10 cellular contexts compared by ENCODE assay signal in the genomic region with DNA sequence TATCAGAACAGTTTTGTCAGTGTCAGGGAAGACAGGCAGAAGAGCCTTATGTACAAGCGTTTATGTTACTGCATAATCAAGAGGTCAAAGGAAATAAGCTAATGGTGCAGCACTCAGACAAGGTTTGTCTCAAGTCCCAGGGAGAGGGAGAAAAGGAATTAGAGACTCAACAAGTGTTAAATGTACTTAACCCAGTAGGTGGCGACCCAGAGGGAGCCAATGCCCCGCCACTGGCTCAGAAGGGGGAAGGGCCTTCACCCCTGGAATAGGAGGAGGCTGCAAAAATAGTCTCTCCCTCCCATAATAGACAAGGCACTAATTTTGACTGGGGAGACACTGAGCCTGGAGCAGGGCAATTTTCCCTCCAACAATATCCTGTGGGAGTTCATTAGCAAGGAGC. TPM values are rescaled to one million over a fixed set of nuclear protein-coding genes. Genes with fewer than 3 reads are reported as not detected.
DNase-seq lines count a peak whose midpoint lies in the region; ATAC-seq, FAIRE-seq and TF ChIP-seq lines count a peak whose summit lies in the region.
"Had no signal": no experiment of that assay in that cellular context is flagged by ENCODE, and none has a peak within 500 bp of the region (broad histone marks: within the 10 kb centered on the region; RNA-seq: fewer than 3 reads in every experiment).

No MANE protein-coding gene starts in this region.

- TF ChIP-seq CTCF in DOHH2 (IDR thresholded peaks at IDR 0.05; ENCODE audit: low read depth, low read length, poor library complexity, severe bottlenecking) (peak; percentile 48), HCT116 (IDR thresholded peaks at IDR 0.05 in 2 of 3, conservative IDR thresholded peaks at IDR 0.05 in 1 of 3; ENCODE audit: borderline replicate concordance in 1 of 3, insufficient read depth in 1 of 3, low read depth in 2 of 3, low read length in 2 of 3) (peak; percentile 20 to 58 (median 58); a peak in 4 of 6 replicates), Panc1 (IDR thresholded peaks at IDR 0.05) (peak; percentile 40), kidney (IDR thresholded peaks at IDR 0.05; ENCODE audit: borderline replicate concordance, extremely low read depth, insufficient read depth) (peak; percentile 5)

- no peak for TF ChIP-seq RAD21 in HCT116 (IDR thresholded peaks at IDR 0.05; ENCODE audit: low read depth)

- in situ Hi-C loops in Panc1 (cut with HindIII; ENCODE audit: low pct_unique_long_range_greater_than_20kb, low sequenced_read_pairs) = no loop called here

- H3K27me3 ChIP-seq in DOHH2 (ENCODE audit: control insufficient read depth, low read length) = no peaks in the 10 kb centered on the region
- H3K27me3 ChIP-seq in HCT116 (ENCODE audit: insufficient read depth, low read length) = no peaks in the 10 kb centered on the region
- no peaks in the 10 kb centered on the region for H3K27me3 ChIP-seq in Panc1 (ENCODE audit: control insufficient read depth, insufficient read depth, low read length)

- POLR2A ChIA-PET in HCT116 (lab: Charles Lee) (no interaction called here), Panc1 (lab: Charles Lee) (no interaction called here)

- H3K4me3 ChIP-seq in DOHH2 (ENCODE audit: low read length) (no peak overlapping the region), HCT116 (replicated peaks in 1 of 2; ENCODE audit: low read depth in 1 of 2, low read length in 2 of 2) (no peak overlapping the region), Panc1 (ENCODE audit: low read depth in 2 of 2, low read length in 2 of 2) (no peak overlapping the region), kidney (ENCODE audit: low read length in 2 of 2) (no peak overlapping the region)

- ATAC-seq in HCT116 = peak; percentile 88
- ATAC-seq in Panc1 = no peak
- no peak for ATAC-seq in Right ventricle myocardium inferior
- ATAC-seq in HG02571 (IDR thresholded peaks at IDR 0.05; ENCODE audit: unreplicated experiment) = no peak
- ATAC-seq in HG02884 (IDR thresholded peaks at IDR 0.05; ENCODE audit: unreplicated experiment) = no peak

- no peaks in the 10 kb centered on the region for H3F3A ChIP-seq in DOHH2 (ENCODE audit: control insufficient read depth, insufficient read depth)

- H3K4me1 ChIP-seq in DOHH2 (ENCODE audit: control insufficient read depth, low read length) = no peaks in the 10 kb centered on the region
- no peaks in the 10 kb centered on the region for H3K4me1 ChIP-seq in HCT116 (ENCODE audit: control insufficient read depth in 1 of 2, insufficient read depth in 2 of 2, low read length in 2 of 2)
- H3K4me1 ChIP-seq in Panc1 (ENCODE audit: control insufficient read depth, insufficient read depth, low read length) = no peaks in the 10 kb centered on the region
- no peaks in the 10 kb centered on the region for H3K4me1 ChIP-seq in kidney (ENCODE audit: control insufficient read depth in 1 of 2, insufficient read depth in 1 of 2, low read depth in 1 of 2, low read length in 2 of 2)

- H3K9me3 ChIP-seq in DOHH2 (ENCODE audit: control insufficient read depth, insufficient read depth, low read length) (no peaks in the 10 kb centered on the region), HCT116 (ENCODE audit: control insufficient read depth in 1 of 2, insufficient read depth in 1 of 2, low read depth in 1 of 2, low read length in 2 of 2) (no peaks in the 10 kb centered on the region), Panc1 (ENCODE audit: control insufficient read depth, insufficient read depth, low read depth, low read length) (no peaks in the 10 kb centered on the region), kidney (ENCODE audit: control insufficient read depth in 1 of 2, low read length in 2 of 2) (no peaks in the 10 kb centered on the region)

- H3K4me2 ChIP-seq in DOHH2 (ENCODE audit: low read length) (no peak overlapping the region), HCT116 (ENCODE audit: low read length) (peak overlapping the region; percentile 16; the same call in 1 of the 2 replicates)

- DNase-seq in HCT116 (ENCODE audit: low read depth, low spot score) (no peak), Panc1 (ENCODE audit: low read depth, low spot score) (no peak), kidney (no peak), RCC 7860 (ENCODE audit: low spot score) (no peak), Right ventricle myocardium inferior (ENCODE audit: missing footprints) (no peak)
- DNase-seq: NCI-H1092 had no signal

- H3K9me2 ChIP-seq in DOHH2 (replicated peaks; ENCODE audit: control insufficient read depth, low read length) (no peaks in the 10 kb centered on the region), HCT116 (ENCODE audit: insufficient read depth) (no peaks in the 10 kb centered on the region)

- no peak overlapping the region for H3K27ac ChIP-seq in DOHH2 (ENCODE audit: low read depth, low read length)
- H3K27ac ChIP-seq in HCT116 (ENCODE audit: low read depth, low read length) = no peak overlapping the region
- H3K27ac ChIP-seq in Panc1 (ENCODE audit: low read length) = no peak overlapping the region
- no peak overlapping the region for H3K27ac ChIP-seq in kidney (ENCODE audit: low read depth in 2 of 2, low read length in 2 of 2)

- H3K9ac ChIP-seq in HCT116 (ENCODE audit: low read length) (no peak overlapping the region), kidney (ENCODE audit: low read length in 2 of 2) (no peak overlapping the region)

- H4K20me1 ChIP-seq in DOHH2 (ENCODE audit: control insufficient read depth, insufficient read depth, low read depth, low read length) (no peaks in the 10 kb centered on the region), HCT116 (ENCODE audit: insufficient read depth) (no peaks in the 10 kb centered on the region)

- H3K36me3 ChIP-seq in DOHH2 (ENCODE audit: control insufficient read depth, low read length) (no peaks in the 10 kb centered on the region), HCT116 (ENCODE audit: control insufficient read depth in 1 of 2, insufficient read depth in 2 of 2, low read length in 2 of 2) (no peaks in the 10 kb centered on the region), Panc1 (ENCODE audit: control insufficient read depth, insufficient read depth, low read length) (no peaks in the 10 kb centered on the region), kidney (ENCODE audit: control insufficient read depth in 1 of 2, insufficient read depth in 2 of 2, low read length in 2 of 2) (no peaks in the 10 kb centered on the region)

- peak overlapping the region; percentile 78 for H2AFZ ChIP-seq in HCT116 (ENCODE audit: low read depth, low read length, poor library complexity, severe bottlenecking)

- H3K79me2 ChIP-seq in DOHH2 (ENCODE audit: control insufficient read depth, low read length) = no peaks in the 10 kb centered on the region
- no peaks in the 10 kb centered on the region for H3K79me2 ChIP-seq in HCT116 (ENCODE audit: insufficient read depth, low read length)

- RAD21 ChIA-PET in HCT116 (lab: Charles Lee; ENCODE audit: low non-redundant PET in 1 of 2, low total read pairs in 2 of 2, uncharacterized antibody in 2 of 2, unreplicated experiment in 2 of 2) = no interaction called here

- CTCF ChIA-PET in HCT116 (lab: Charles Lee) = interaction anchor here (1.0 kb wide), 2 partner anchors 12 to 14 kb away, joined by 3 read pairs; partner anchors contain the start of gene PAPSS1
- CTCF ChIA-PET in Panc1 (lab: Charles Lee) = no interaction called here

- BruUV-seq in HCT116 (replicated peaks; lab: Mats Ljungman, UMichigan) = no TSS peak
- no TSS peak for BruUV-seq in Panc1 (replicated peaks; lab: Mats Ljungman, UMichigan)

- no peak for TF ChIP-seq POLR2A in HCT116 (IDR thresholded peaks at IDR 0.05; ENCODE audit: borderline replicate concordance, extremely low read depth, insufficient read depth, insufficient read length)

- intact Hi-C loops in HCT116 (cut with micrococcal nuclease) = no loop called here
- intact Hi-C loops in Panc1 (cut with micrococcal nuclease; ENCODE audit: unreplicated experiment) = no loop called here
- intact Hi-C loops in kidney (cut with DNase I) = no loop called here
- intact Hi-C loops in Right ventricle myocardium inferior (cut with DNase I) = no loop called here

- FAIRE-seq in kidney (lab: Jason Lieb, UNC) = no peak
- no peak for FAIRE-seq in RCC 7860 (lab: Jason Lieb, UNC)
- FAIRE-seq: colon had no signal

TF ChIP-seq in HCT116, 20 proteins besides CTCF, POLR2A, EP300 and RAD21:
- TF ChIP-seq CEBPB (IDR thresholded peaks at IDR 0.05; ENCODE audit: low read depth) (no peak), ZBTB33 (IDR thresholded peaks at IDR 0.05; ENCODE audit: extremely low read depth, insufficient replicate concordance, low read length) (no peak), POLR2AphosphoS5 (IDR thresholded peaks at IDR 0.05; ENCODE audit: low read depth, low read length) (no peak), ELF1 (IDR thresholded peaks at IDR 0.05; ENCODE audit: borderline replicate concordance, low read depth) (no peak), CBX3 (IDR thresholded peaks at IDR 0.05; ENCODE audit: low read depth) (no peak), SRF (IDR thresholded peaks at IDR 0.05; ENCODE audit: low read depth) (no peak), FOSL1 (IDR thresholded peaks at IDR 0.05; ENCODE audit: low read depth) (no peak), EZH2phosphoT487 (IDR thresholded peaks at IDR 0.05; ENCODE audit: borderline replicate concordance) (no peak), YY1 (IDR thresholded peaks at IDR 0.05; ENCODE audit: extremely low read depth, insufficient replicate concordance, low read depth, low read length) (no peak)
- TF ChIP-seq, protein P1, sequence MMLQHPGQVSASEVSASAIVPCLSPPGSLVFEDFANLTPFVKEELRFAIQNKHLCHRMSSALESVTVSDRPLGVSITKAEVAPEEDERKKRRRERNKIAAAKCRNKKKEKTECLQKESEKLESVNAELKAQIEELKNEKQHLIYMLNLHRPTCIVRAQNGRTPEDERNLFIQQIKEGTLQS (IDR thresholded peaks at IDR 0.05) = no peak
TF ChIP-seq in HCT116: peak in this region for 0.

RNA-seq across cellular contexts. Expression of gene PAPSS1, which starts 14.1 kb away (rescaled TPM):
- total RNA-seq in HCT116 (2021; ENCODE audit: unreplicated experiment) (59.0 TPM), Panc1 (2021; ENCODE audit: unreplicated experiment) (28.1 TPM), kidney (47.7 TPM), Right ventricle myocardium inferior (10.0 TPM)
- 43.4 and 51.9 TPM in 2 replicates for polyA plus RNA-seq in HCT116 (2012)
- polyA plus RNA-seq in Panc1 (2012; ENCODE audit: insufficient read length) = 33.9 TPM
- polyA plus RNA-seq in kidney (ENCODE audit: insufficient read depth, low read depth, low replicate concordance) = 28.1 TPM

Comparison
In these comparisons a context has a peak if more than half of its experiments do, and no peak if none do; other contexts are left out.
1. CTCF ChIP-seq: peak in every context shown above with its lines; median percentile 58 in HCT116; 48 in DOHH2; 40 in Panc1; 5 in kidney.